Comparison of ENCODE assay signal across 9 cellular contexts in the genomic region with DNA sequence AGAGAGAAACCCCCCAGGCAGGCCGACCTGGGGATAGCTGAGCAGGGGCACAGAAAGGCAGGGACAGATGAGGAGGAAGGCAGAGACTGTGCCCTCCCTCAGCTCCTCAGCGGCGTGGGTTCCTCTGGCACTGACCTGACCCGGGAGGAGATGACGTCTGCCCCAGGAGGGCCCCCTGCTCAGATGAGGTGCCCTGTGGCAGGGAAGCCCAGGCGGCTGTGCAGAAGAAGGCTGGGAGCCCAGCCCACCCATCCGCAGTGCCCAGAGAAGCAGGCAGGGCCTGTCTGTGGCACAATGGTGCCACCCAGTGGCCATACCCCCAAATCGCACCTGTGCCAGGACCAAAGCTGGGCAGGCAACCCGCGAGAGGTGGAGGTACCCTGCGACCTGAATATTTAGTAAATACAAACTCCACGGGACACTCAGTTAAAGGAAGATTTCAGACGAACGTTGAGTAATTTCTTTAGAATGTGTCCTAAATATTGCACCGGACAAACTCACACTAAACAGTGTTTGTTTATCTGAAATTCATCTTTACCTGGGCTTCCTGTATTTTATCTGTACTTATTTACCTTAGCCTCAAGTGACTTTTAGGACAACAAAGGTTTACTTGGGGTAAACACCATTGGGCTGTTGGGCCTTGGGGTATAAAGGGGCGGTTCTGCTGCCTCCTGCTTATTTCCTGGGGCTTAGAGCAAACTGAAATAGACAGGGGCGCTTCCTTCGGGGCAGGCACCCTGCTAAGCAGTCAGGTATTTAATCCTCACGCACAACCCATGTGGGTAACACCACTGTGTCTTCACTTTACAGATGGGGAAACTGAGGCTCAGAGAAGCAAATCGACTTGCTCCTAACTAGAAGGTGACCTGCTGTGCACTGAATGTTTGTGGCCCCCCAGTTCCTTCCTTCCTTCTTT. TPM values are rescaled to one million over a fixed set of nuclear protein-coding genes. Genes with fewer than 3 reads are reported as not detected.
A peak's percentile ranks its signal among the peaks of the same experiment; 100 is the strongest.
DNase-seq lines count a peak whose midpoint lies in the region; ATAC-seq and TF ChIP-seq lines count a peak whose summit lies in the region.
"Had no signal": no experiment of that assay in that cellular context is flagged by ENCODE, and none has a peak within 500 bp of the region (broad histone marks: within the 10 kb centered on the region; RNA-seq: fewer than 3 reads in every experiment).

No MANE protein-coding gene starts in this region.

- peaks cover 4% of the 10 kb centered on the region for H3K9me3 Mint-ChIP-seq in activated CD8-positive, alpha-beta T cell treated with anti-CD3 and anti-CD28 coated beads for 36 hours
- H3K9me3 Mint-ChIP-seq in endothelial cell (ENCODE audit: unreplicated experiment), result no peaks in the 10 kb centered on the region
- peaks cover 3% of the 10 kb centered on the region for H3K9me3 Mint-ChIP-seq in stimulated activated memory B cell treated with anti-CD40 and anti-IgM and Interleukin-4, amounts not matched to agents 10 μg/mL and 1 μg/mL and 100 μg/mL, for 72 hours

- no peak overlapping the region for H3K27ac Mint-ChIP-seq in activated CD8-positive, alpha-beta T cell treated with anti-CD3 and anti-CD28 coated beads for 36 hours
- no peak overlapping the region for H3K27ac Mint-ChIP-seq in endothelial cell (ENCODE audit: unreplicated experiment)
- H3K27ac Mint-ChIP-seq in stimulated activated memory B cell treated with anti-CD40 and anti-IgM and Interleukin-4, amounts not matched to agents 10 μg/mL and 1 μg/mL and 100 μg/mL, for 72 hours, result no peak overlapping the region

- CTCF ChIA-PET in activated CD8-positive, alpha-beta T cell treated with anti-CD3 and anti-CD28 coated beads for 36 hours (lab: Charles Lee), result interaction anchor here (0.6 to 1.5 kb wide), 13 partner anchors 9 to 450 kb away, joined by 3 to 7 read pairs (median 3); no protein-coding TSS in a partner anchor

- H3K36me3 Mint-ChIP-seq in activated CD8-positive, alpha-beta T cell treated with anti-CD3 and anti-CD28 coated beads for 36 hours (ENCODE audit: low read depth), result no peaks in the 10 kb centered on the region
- H3K36me3 Mint-ChIP-seq in endothelial cell (ENCODE audit: low read depth, unreplicated experiment), result no peaks in the 10 kb centered on the region
- H3K36me3 Mint-ChIP-seq in stimulated activated memory B cell treated with anti-CD40 and anti-IgM and Interleukin-4, amounts not matched to agents 10 μg/mL and 1 μg/mL and 100 μg/mL, for 72 hours, result no peaks in the 10 kb centered on the region

- no peak overlapping the region for H3K4me3 Mint-ChIP-seq in activated CD8-positive, alpha-beta T cell treated with anti-CD3 and anti-CD28 coated beads for 36 hours
- H3K4me3 Mint-ChIP-seq in endothelial cell (ENCODE audit: unreplicated experiment), result no peak overlapping the region
- H3K4me3 Mint-ChIP-seq in stimulated activated memory B cell treated with anti-CD40 and anti-IgM and Interleukin-4, amounts not matched to agents 10 μg/mL and 1 μg/mL and 100 μg/mL, for 72 hours, result no peak overlapping the region

- H3K4me1 Mint-ChIP-seq in activated CD8-positive, alpha-beta T cell treated with anti-CD3 and anti-CD28 coated beads for 36 hours (ENCODE audit: low read depth), result no peaks in the 10 kb centered on the region
- H3K4me1 Mint-ChIP-seq in endothelial cell (ENCODE audit: unreplicated experiment), result no peaks in the 10 kb centered on the region
- no peaks in the 10 kb centered on the region for H3K4me1 Mint-ChIP-seq in stimulated activated memory B cell treated with anti-CD40 and anti-IgM and Interleukin-4, amounts not matched to agents 10 μg/mL and 1 μg/mL and 100 μg/mL, for 72 hours

- peak; percentile 83 for TF ChIP-seq CTCF in activated CD8-positive, alpha-beta T cell treated with anti-CD3 and anti-CD28 coated beads for 36 hours (IDR thresholded peaks at IDR 0.05)
- peak; percentile 88 for TF ChIP-seq CTCF in endothelial cell (IDR thresholded peaks at IDR 0.05; ENCODE audit: unreplicated experiment)

- H3K27me3 Mint-ChIP-seq in activated CD8-positive, alpha-beta T cell treated with anti-CD3 and anti-CD28 coated beads for 36 hours, result peaks cover 1% of the 10 kb centered on the region
- H3K27me3 Mint-ChIP-seq in endothelial cell (ENCODE audit: unreplicated experiment), result peaks cover 3% of the 10 kb centered on the region
- H3K27me3 Mint-ChIP-seq in stimulated activated memory B cell treated with anti-CD40 and anti-IgM and Interleukin-4, amounts not matched to agents 10 μg/mL and 1 μg/mL and 100 μg/mL, for 72 hours, result peaks cover 42% of the 10 kb centered on the region

- POLR2A ChIA-PET in activated CD8-positive, alpha-beta T cell treated with anti-CD3 and anti-CD28 coated beads for 36 hours (lab: Charles Lee), result no interaction called here

- intact Hi-C loops in activated CD8-positive, alpha-beta T cell treated with anti-CD3 and anti-CD28 coated beads for 36 hours (cut with micrococcal nuclease), result loop anchor here (10.0 kb wide), 2 partner anchors 233 to 313 kb away; no protein-coding TSS in a partner anchor

- ATAC-seq in HG02642 (IDR thresholded peaks at IDR 0.05; ENCODE audit: poor library complexity, unreplicated experiment), result peak; percentile 89
- peak; percentile 91 for ATAC-seq in activated CD8-positive, alpha-beta T cell treated with anti-CD3 and anti-CD28 coated beads for 36 hours
- peak; percentile 64 for ATAC-seq in stimulated activated memory B cell treated with anti-CD40 and anti-IgM and Interleukin-4, amounts not matched to agents 10 μg/mL and 1 μg/mL and 100 μg/mL, for 72 hours

- DNase-seq in NCI-H82 (lab: John Stamatoyannopoulos, UW), result peak; percentile 58
- no peak for DNase-seq in NCI-H82 treated with DMSO at 0.1 percent for 48 hours (lab: John Stamatoyannopoulos, UW; ENCODE audit: unreplicated experiment)
- peak; percentile 3 for DNase-seq in NCI-H1694 treated with DMSO at 0.1 percent for 48 hours (lab: John Stamatoyannopoulos, UW)
- DNase-seq in activated CD8-positive, alpha-beta T cell treated with anti-CD3 and anti-CD28 coated beads for 36 hours, result peak; percentile 74
- peak; percentile 96 for DNase-seq in endothelial cell (ENCODE audit: low spot score)
- DNase-seq in myocyte (ENCODE audit: low read depth), result peak; percentile 57

RNA-seq across cellular contexts. Expression of gene HMX1, which starts 46.5 kb away (rescaled TPM):
- total RNA-seq in activated CD8-positive, alpha-beta T cell treated with anti-CD3 and anti-CD28 coated beads for 36 hours, result not detected
- not detected for total RNA-seq in endothelial cell (ENCODE audit: unreplicated experiment)
- total RNA-seq in myocyte, result not detected in 2 replicates
- polyA plus RNA-seq in myocyte (2012), result not detected
- total RNA-seq: ovary had no signal
- polyA plus RNA-seq: ovary had no signal
